ENCODE assay signal across 15 cellular contexts in genomic region chr2:80303006-80303741, GRCh38. TPM values are rescaled to one million over a fixed set of nuclear protein-coding genes. Genes with fewer than 3 reads are reported as not detected.
A peak's percentile ranks its signal among the peaks of the same experiment; 100 is the strongest.
DNase-seq lines count a peak whose midpoint lies in the region; ATAC-seq and TF ChIP-seq lines count a peak whose summit lies in the region.
"Had no signal": no experiment of that assay in that cellular context is flagged by ENCODE, and none has a peak within 500 bp of the region (broad histone marks: within the 10 kb centered on the region; RNA-seq: fewer than 3 reads in every experiment).

No MANE protein-coding gene starts in this region.

- H3K27me3 ChIP-seq in right atrium auricular region (peaks cover 13 to 21% of the 10 kb centered on the region in 2 donors), body of pancreas (no peaks in the 10 kb centered on the region)

- TF ChIP-seq POLR2A in body of pancreas (IDR thresholded peaks at IDR 0.05): no peak

- H3K27ac ChIP-seq in right atrium auricular region: no peak overlapping the region
- H3K27ac ChIP-seq in body of pancreas: no peak overlapping the region

- peaks cover 2% of the 10 kb centered on the region for H3K36me3 Mint-ChIP-seq in neural crest cell (ENCODE audit: low read depth)
- H3K36me3 Mint-ChIP-seq in T-helper 2 cell treated with Interferon-gamma antibody and Interleukin-4, amounts not matched to agents 5 μg/mL and 100 μg/mL, for 36 hours (ENCODE audit: low read depth): no peaks in the 10 kb centered on the region

- peak overlapping the region; percentile 7 to 48 for H3K4me3 ChIP-seq in right atrium auricular region
- H3K4me3 ChIP-seq in body of pancreas: no peak overlapping the region

- DNase-seq in Right ventricle myocardium superior (no peak), Right ventricle myocardium inferior (ENCODE audit: missing footprints) (no peak), right atrium auricular region (ENCODE audit: low spot score) (no peak), neural crest cell (ENCODE audit: low read depth, low spot score) (peak; percentile 35), NCI-H1105 treated with DMSO at 0.1 percent for 48 hours (lab: John Stamatoyannopoulos, UW) (no peak), NCI-H774 (lab: John Stamatoyannopoulos, UW) (no peak), body of pancreas (no peak)
- no peak for DNase-seq in T-helper 2 cell treated with Interferon-gamma antibody and Interleukin-4, amounts not matched to agents 5 μg/mL and 100 μg/mL, for 36 hours (ENCODE audit: low spot score)
- DNase-seq: effector memory CD4-positive, alpha-beta T cell; Karpas-422; NCI-H526; stimulated activated CD4-positive, alpha-beta T cell treated with anti-CD3 and anti-CD28 coated beads, Interleukin-2, amount 100 ng/mL, for 24 hours had no signal

- H3K4me1 Mint-ChIP-seq in neural crest cell: peaks cover 30% of the 10 kb centered on the region
- H3K4me1 Mint-ChIP-seq in T-helper 2 cell treated with Interferon-gamma antibody and Interleukin-4, amounts not matched to agents 5 μg/mL and 100 μg/mL, for 36 hours (ENCODE audit: low read depth): no peaks in the 10 kb centered on the region

- ATAC-seq in Right ventricle myocardium superior (ENCODE audit: poor library complexity) (peak; percentile 38), Right ventricle myocardium inferior (no peak), body of pancreas (no peak)

- WGBS in body of pancreas, 2 donors: 0 to 1% methylated on average over 31 to 58 of the region's 58 CpGs

- H3K4me3 Mint-ChIP-seq in neural crest cell: peak overlapping the region; percentile 92
- H3K4me3 Mint-ChIP-seq in T-helper 2 cell treated with Interferon-gamma antibody and Interleukin-4, amounts not matched to agents 5 μg/mL and 100 μg/mL, for 36 hours: no peak overlapping the region
- H3K4me3 Mint-ChIP-seq: activated T-helper 1 cell treated with anti-CD3 and anti-CD28 coated beads, Interleukin-12 subunit alpha, Interleukin-12 subunit beta, Interleukin-2, Interleukin-4 antibody, amounts not matched to agents 30 ng/mL and 10 ng/mL and 1 ng/mL, durations not matched to agents 14 hours and 24 hours and 36 hours had no signal

- TF ChIP-seq CTCF in right atrium auricular region (IDR thresholded peaks at IDR 0.05) (no peak), neural crest cell (conservative IDR thresholded peaks at IDR 0.05) (no peak), body of pancreas (IDR thresholded peaks at IDR 0.05) (no peak)

- H3K27me3 Mint-ChIP-seq in neural crest cell (ENCODE audit: low read depth): peaks cover 91% of the 10 kb centered on the region
- peaks cover 42% of the 10 kb centered on the region for H3K27me3 Mint-ChIP-seq in T-helper 2 cell treated with Interferon-gamma antibody and Interleukin-4, amounts not matched to agents 5 μg/mL and 100 μg/mL, for 36 hours (ENCODE audit: low read depth)

- peak overlapping the region; percentile 80 for H3K27ac Mint-ChIP-seq in neural crest cell (ENCODE audit: unreplicated experiment)
- H3K27ac Mint-ChIP-seq in T-helper 2 cell treated with Interferon-gamma antibody and Interleukin-4, amounts not matched to agents 5 μg/mL and 100 μg/mL, for 36 hours: no peak overlapping the region

- intact Hi-C loops in Right ventricle myocardium superior (cut with DNase I): no loop called here
- intact Hi-C loops in Right ventricle myocardium inferior (cut with DNase I): no loop called here
- intact Hi-C loops in body of pancreas (cut with DNase I): no loop called here

- H3K36me3 ChIP-seq in right atrium auricular region (no peaks in the 10 kb centered on the region), body of pancreas (replicated peaks in 1 of 2; ENCODE audit: insufficient read depth in 1 of 2, low read depth in 2 of 2) (no peaks in the 10 kb centered on the region)

- H3K9me3 Mint-ChIP-seq in neural crest cell: no peaks in the 10 kb centered on the region
- no peaks in the 10 kb centered on the region for H3K9me3 Mint-ChIP-seq in T-helper 2 cell treated with Interferon-gamma antibody and Interleukin-4, amounts not matched to agents 5 μg/mL and 100 μg/mL, for 36 hours
- H3K9me3 Mint-ChIP-seq: activated T-helper 1 cell treated with anti-CD3 and anti-CD28 coated beads, Interleukin-12 subunit alpha, Interleukin-12 subunit beta, Interleukin-2, Interleukin-4 antibody, amounts not matched to agents 30 ng/mL and 10 ng/mL and 1 ng/mL, durations not matched to agents 14 hours and 24 hours and 36 hours had no signal

- H3K9me3 ChIP-seq in right atrium auricular region (no peaks in the 10 kb centered on the region), body of pancreas (no peaks in the 10 kb centered on the region)

- H3K4me1 ChIP-seq in right atrium auricular region: peaks cover 0 to 15% of the 10 kb centered on the region in 2 donors
- H3K4me1 ChIP-seq in body of pancreas: peaks cover 18% of the 10 kb centered on the region

RNA-seq across cellular contexts. Expression of gene LRRTM1, which starts 1.4 kb away (rescaled TPM):
- total RNA-seq in Right ventricle myocardium superior: 0.30 TPM
- 0.68 TPM for total RNA-seq in Right ventricle myocardium inferior
- under 1 TPM; 0.31 to 0.37 TPM for total RNA-seq in right atrium auricular region
- total RNA-seq in neural crest cell: 1.4 and 1.5 TPM in 2 replicates
- not detected for total RNA-seq in body of pancreas
- total RNA-seq: activated T-helper 1 cell treated with anti-CD3 and anti-CD28 coated beads, Interleukin-12 subunit alpha, Interleukin-12 subunit beta, Interleukin-2, Interleukin-4 antibody, amounts not matched to agents 30 ng/mL and 10 ng/mL and 1 ng/mL, durations not matched to agents 14 hours and 24 hours and 36 hours; lung microvascular endothelial cell; ureter had no signal

Comparison
In these comparisons a context has a peak if more than half of its experiments do, and no peak if none do; other contexts are left out.
1. H3K4me3 ChIP-seq: peak in right atrium auricular region (2 of 2); none in body of pancreas (0 of 2).